ENCODE assay signal across 14 cellular contexts in genomic region chr1:94100785-94101612, GRCh38. TPM values are rescaled to one million over a fixed set of nuclear protein-coding genes. Genes with fewer than 3 reads are reported as not detected.
DNase-seq lines count a peak whose midpoint lies in the region; ATAC-seq, FAIRE-seq and TF ChIP-seq lines count a peak whose summit lies in the region.
"Had no signal": no experiment of that assay in that cellular context is flagged by ENCODE, and none has a peak within 500 bp of the region (broad histone marks: within the 10 kb centered on the region; RNA-seq: fewer than 3 reads in every experiment).

No MANE protein-coding gene starts in this region.

- H3K9ac ChIP-seq in HUES6 (ENCODE audit: low read length), result peak overlapping the region; percentile 47
- H3K9ac ChIP-seq in endothelial cell of umbilical vein (replicated peaks; ENCODE audit: extremely low read depth, insufficient read depth, low read length), result no peak overlapping the region
- H3K9ac ChIP-seq in trophoblast cell (ENCODE audit: low read length), result no peak overlapping the region

- H3K23ac ChIP-seq in trophoblast cell (ENCODE audit: low read length), result no peak overlapping the region

- no peak overlapping the region for H3K27ac ChIP-seq in HUES6 (ENCODE audit: low read depth, low read length)
- H3K27ac ChIP-seq in endothelial cell of umbilical vein (ENCODE audit: insufficient read depth, low read depth, low read length), result no peak overlapping the region
- peak overlapping the region; percentile 99 for H3K27ac ChIP-seq in trophoblast cell (ENCODE audit: low read depth, low read length)
- H3K27ac ChIP-seq: adrenal gland, gastroesophageal sphincter, SJCRH30 had no signal

- intact Hi-C loops in endothelial cell of umbilical vein (cut with micrococcal nuclease), result no loop called here

- H3K36me3 ChIP-seq in BE2C, result no peaks in the 10 kb centered on the region
- H3K36me3 ChIP-seq in HUES6 (ENCODE audit: control insufficient read depth, insufficient read depth, low read length), result no peaks in the 10 kb centered on the region
- H3K36me3 ChIP-seq in endothelial cell of umbilical vein (ENCODE audit: control insufficient read depth in 2 of 2, extremely low read depth in 1 of 2, insufficient read depth in 2 of 2, low read length in 2 of 2), result no peaks in the 10 kb centered on the region
- H3K36me3 ChIP-seq in trophoblast cell (ENCODE audit: control insufficient read depth in 1 of 2, insufficient read depth in 2 of 2, low read length in 2 of 2), result no peaks in the 10 kb centered on the region
- H3K36me3 ChIP-seq: adrenal gland, gastroesophageal sphincter, SJCRH30 had no signal

- H2AK5ac ChIP-seq in trophoblast cell (ENCODE audit: low read length), result peak overlapping the region; percentile 87

- H3K4me3 ChIP-seq in BE2C (ENCODE audit: low read depth, low read length) (no peak overlapping the region), HUES6 (ENCODE audit: low read depth, low read length) (no peak overlapping the region), endothelial cell of umbilical vein (replicated peaks in 1 of 3; ENCODE audit: insufficient read depth in 1 of 3, low read depth in 1 of 3, low read length in 3 of 3) (no peak overlapping the region), trophoblast cell (ENCODE audit: low read depth, low read length) (no peak overlapping the region)
- H3K4me3 ChIP-seq: adrenal gland, gastroesophageal sphincter, SJCRH30 had no signal

- H4K91ac ChIP-seq in trophoblast cell (ENCODE audit: low read depth, low read length), result peak overlapping the region; percentile 100

- H3K18ac ChIP-seq in trophoblast cell (ENCODE audit: low read length), result peak overlapping the region; percentile 82

- peaks cover 4% of the 10 kb centered on the region for H3K4me1 Mint-ChIP-seq in activated naive CD4-positive, alpha-beta T cell treated with anti-CD3 and anti-CD28 coated beads, Interleukin-2, amount 10 ng/mL, durations not matched to agents 7 days and 5 days

- TF ChIP-seq CTCF in BE2C (IDR thresholded peaks at IDR 0.05; ENCODE audit: low read depth, low read length) (no peak), endothelial cell of umbilical vein (IDR thresholded peaks at IDR 0.05; ENCODE audit: extremely low read depth in 1 of 2, insufficient read depth in 1 of 2, low read depth in 1 of 2, low read length in 2 of 2) (no peak)

- H3K79me2 ChIP-seq in endothelial cell of umbilical vein (ENCODE audit: control insufficient read depth, insufficient read depth, low read length), result no peaks in the 10 kb centered on the region
- peaks cover 35% of the 10 kb centered on the region for H3K79me2 ChIP-seq in trophoblast cell (ENCODE audit: control insufficient read depth, insufficient read depth, low read length, poor library complexity)

- ATAC-seq in GM18498 (IDR thresholded peaks at IDR 0.05; ENCODE audit: unreplicated experiment), result no peak
- ATAC-seq in HG02852 (IDR thresholded peaks at IDR 0.05; ENCODE audit: unreplicated experiment), result no peak
- ATAC-seq: gastroesophageal sphincter had no signal

- peak; percentile 81 for FAIRE-seq in endothelial cell of umbilical vein (lab: Jason Lieb, UNC)

- peak overlapping the region; percentile 100 for H2BK5ac ChIP-seq in trophoblast cell (ENCODE audit: low read depth, low read length, poor library complexity)

- H3K36me3 Mint-ChIP-seq in activated naive CD4-positive, alpha-beta T cell treated with anti-CD3 and anti-CD28 coated beads, Interleukin-2, amount 10 ng/mL, durations not matched to agents 7 days and 5 days, result no peaks in the 10 kb centered on the region

- H3K79me1 ChIP-seq in trophoblast cell (ENCODE audit: low read length), result peaks cover 81% of the 10 kb centered on the region

- dilution Hi-C loops in endothelial cell of umbilical vein (cut with MboI; ENCODE audit: extremely low pct_ligation_motif_present, low sequenced_read_pairs), result no loop called here

- H4K8ac ChIP-seq in trophoblast cell (ENCODE audit: low read depth, low read length), result peak overlapping the region; percentile 77

- WGBS in trophoblast cell (ENCODE audit: extremely low coverage, insufficient coverage, insufficient read length), result no CpG with 5 or more reads among the region's 19 CpGs

- H3K27ac Mint-ChIP-seq in activated naive CD4-positive, alpha-beta T cell treated with anti-CD3 and anti-CD28 coated beads, Interleukin-2, amount 10 ng/mL, durations not matched to agents 7 days and 5 days, result no peak overlapping the region

- H2BK120ac ChIP-seq in trophoblast cell (ENCODE audit: insufficient read depth, low read length, poor library complexity), result peak overlapping the region; percentile 99

- no peak for TF ChIP-seq POLR2A in endothelial cell of umbilical vein (IDR thresholded peaks at IDR 0.05; ENCODE audit: low read depth, low read length)

- H3K9me1 ChIP-seq in endothelial cell of umbilical vein (replicated peaks; ENCODE audit: control insufficient read depth, extremely low read depth, insufficient read depth, low read length), result no peaks in the 10 kb centered on the region

- peak overlapping the region; percentile 97 for H2BK12ac ChIP-seq in trophoblast cell (ENCODE audit: low read length)

- H3K27me3 Mint-ChIP-seq in activated naive CD4-positive, alpha-beta T cell treated with anti-CD3 and anti-CD28 coated beads, Interleukin-2, amount 10 ng/mL, durations not matched to agents 7 days and 5 days, result peaks cover 45% of the 10 kb centered on the region

- DNase-seq in BE2C, result peak; percentile 53
- DNase-seq in endothelial cell of umbilical vein (ENCODE audit: low read depth, low spot score), result peak; percentile 77
- DNase-seq in trophoblast cell, result peak; percentile 87 to 90
- no peak for DNase-seq in activated naive CD4-positive, alpha-beta T cell treated with anti-CD3 and anti-CD28 coated beads, Interleukin-2, amount 10 ng/mL, durations not matched to agents 7 days and 5 days
- DNase-seq in SW480 (ENCODE audit: low spot score), result no peak
- DNase-seq: adrenal gland, NCI-H1694 treated with DMSO at 0.1 percent for 48 hours, NCI-H446 treated with DMSO at 0.1 percent for 48 hours, SJCRH30 had no signal

- H2AFZ ChIP-seq in endothelial cell of umbilical vein (ENCODE audit: low read depth, low read length), result no peak overlapping the region
- no peak overlapping the region for H2AFZ ChIP-seq in trophoblast cell (ENCODE audit: insufficient read depth, low read length, poor library complexity)

- H3K14ac ChIP-seq in trophoblast cell (ENCODE audit: low read length), result peak overlapping the region; percentile 91

- H3K4me1 ChIP-seq in BE2C, result peaks cover 16% of the 10 kb centered on the region
- peaks cover 24% of the 10 kb centered on the region for H3K4me1 ChIP-seq in HUES6 (ENCODE audit: control insufficient read depth, insufficient read depth, low read length)
- peaks cover 10% of the 10 kb centered on the region for H3K4me1 ChIP-seq in endothelial cell of umbilical vein (ENCODE audit: control insufficient read depth, extremely low read depth, insufficient read depth, low read length)
- H3K4me1 ChIP-seq in trophoblast cell (ENCODE audit: control insufficient read depth in 1 of 2, insufficient read depth in 2 of 2, low read length in 2 of 2), result peaks cover 60 to 64% of the 10 kb centered on the region in 2 experiments

- H3K4ac ChIP-seq in trophoblast cell (ENCODE audit: low read depth, low read length), result peak overlapping the region; percentile 91

- CTCF ChIA-PET in endothelial cell of umbilical vein (lab: Charles Lee), result interaction anchor here (0.6 to 2.6 kb wide), 14 partner anchors 9 to 235 kb away, joined by 3 to 24 read pairs (median 3); no protein-coding TSS in a partner anchor
- CTCF ChIA-PET in activated naive CD4-positive, alpha-beta T cell treated with anti-CD3 and anti-CD28 coated beads, Interleukin-2, amount 10 ng/mL, durations not matched to agents 7 days and 5 days (lab: Charles Lee), result no interaction called here

- H3K9me3 Mint-ChIP-seq in activated naive CD4-positive, alpha-beta T cell treated with anti-CD3 and anti-CD28 coated beads, Interleukin-2, amount 10 ng/mL, durations not matched to agents 7 days and 5 days, result no peaks in the 10 kb centered on the region
- H3K9me3 Mint-ChIP-seq: neural crest cell had no signal

- no peak overlapping the region for H4K12ac ChIP-seq in trophoblast cell (ENCODE audit: low read depth, low read length)

- H3K4me2 ChIP-seq in endothelial cell of umbilical vein (ENCODE audit: insufficient read depth, low read length) (no peak overlapping the region), trophoblast cell (ENCODE audit: low read length) (peak overlapping the region; percentile 7)

- H3K4me3 Mint-ChIP-seq in activated naive CD4-positive, alpha-beta T cell treated with anti-CD3 and anti-CD28 coated beads, Interleukin-2, amount 10 ng/mL, durations not matched to agents 7 days and 5 days, result no peak overlapping the region
- H3K4me3 Mint-ChIP-seq: neural crest cell had no signal

- BruUV-seq in endothelial cell of umbilical vein (replicated peaks; lab: Mats Ljungman, UMichigan), result no TSS peak

- H4K20me1 ChIP-seq in endothelial cell of umbilical vein (replicated peaks; ENCODE audit: control insufficient read depth, extremely low read depth, insufficient read depth, low read length), result no peaks in the 10 kb centered on the region

- H3K9me3 ChIP-seq in BE2C (no peaks in the 10 kb centered on the region), HUES6 (ENCODE audit: control insufficient read depth, insufficient read depth, low read depth, low read length) (no peaks in the 10 kb centered on the region), endothelial cell of umbilical vein (replicated peaks; ENCODE audit: control insufficient read depth, insufficient read depth, low read length) (no peaks in the 10 kb centered on the region), trophoblast cell (ENCODE audit: insufficient read depth, low read depth, low read length) (no peaks in the 10 kb centered on the region)
- H3K9me3 ChIP-seq: adrenal gland, gastroesophageal sphincter, SJCRH30 had no signal

- POLR2A ChIA-PET in endothelial cell of umbilical vein (lab: Charles Lee), result interaction anchor here (0.6 to 1.2 kb wide), 2 partner anchors 136 to 224 kb away, joined by 3 read pairs; partner anchors contain the start of gene ARHGAP29

- H3K27me3 ChIP-seq in BE2C (no peaks in the 10 kb centered on the region), HUES6 (ENCODE audit: control insufficient read depth, insufficient read depth, low read length) (no peaks in the 10 kb centered on the region), endothelial cell of umbilical vein (ENCODE audit: control insufficient read depth in 2 of 2, insufficient read depth in 2 of 2, low read length in 2 of 2) (no peaks in the 10 kb centered on the region), trophoblast cell (ENCODE audit: insufficient read depth, low read length) (no peaks in the 10 kb centered on the region)
- H3K27me3 ChIP-seq: adrenal gland, SJCRH30 had no signal

RNA-seq across cellular contexts. Expression of gene ABCA4, which starts 19.9 kb away (rescaled TPM):
- 0.22 TPM for polyA plus RNA-seq in BE2C (2012; ENCODE audit: insufficient read depth, insufficient read length, low read depth)
- 4.9 and 5.0 TPM in 2 replicates for total RNA-seq in endothelial cell of umbilical vein
- 2.3 and 2.5 TPM in 2 replicates for polyA plus RNA-seq in endothelial cell of umbilical vein
- 1.1 TPM in 2 replicates for polyA plus RNA-seq in endothelial cell of umbilical vein (2011; cell fraction: cytosol; rRNA removed)
- polyA plus RNA-seq in endothelial cell of umbilical vein (2011; cell fraction: nucleus; rRNA removed), result 8.9 and 12.1 TPM in 2 replicates
- polyA plus RNA-seq in endothelial cell of umbilical vein (2012), result 2.0 and 5.2 TPM in 2 replicates
- polyA minus RNA-seq in endothelial cell of umbilical vein, result 3.4 and 5.3 TPM in 2 replicates
- polyA minus RNA-seq in endothelial cell of umbilical vein (2011; cell fraction: cytosol; rRNA and poly(A)+ RNA removed), result 3.3 TPM
- 9.0 and 9.1 TPM in 2 replicates for polyA minus RNA-seq in endothelial cell of umbilical vein (2011; cell fraction: nucleus; rRNA and poly(A)+ RNA removed)
- polyA plus RNA-seq in trophoblast cell (2013), result 7.2 and 7.4 TPM in 2 replicates

Comparison
In these comparisons a context has a peak if more than half of its experiments do, and no peak if none do; other contexts are left out.
1. DNase-seq: peak in BE2C (single experiment), endothelial cell of umbilical vein (single experiment) and trophoblast cell (2 of 2); none in activated naive CD4-positive, alpha-beta T cell treated with anti-CD3 and anti-CD28 coated beads, Interleukin-2, amount 10 ng/mL, durations not matched to agents 7 days and 5 days (single experiment) and SW480 (single experiment).